16 cellular contexts compared by ENCODE assay signal in genomic region chr2:147639891-147640290, GRCh38.
DNase-seq lines count a peak whose midpoint lies in the region; ATAC-seq and TF ChIP-seq lines count a peak whose summit lies in the region.
"Had no signal": no experiment of that assay in that cellular context is flagged by ENCODE, and none has a peak within 500 bp of the region (broad histone marks: within the 10 kb centered on the region; RNA-seq: fewer than 3 reads in every experiment).

No MANE protein-coding gene starts in this region.

- H3K36me3 Mint-ChIP-seq in HFFc6 (ENCODE audit: low read depth), result no peaks in the 10 kb centered on the region

- peaks cover 39% of the 10 kb centered on the region for H3K9me3 Mint-ChIP-seq in HFFc6
- H3K9me3 Mint-ChIP-seq: activated B cell treated with CpG ODN at 0.5 μM for 24 hours; nephron; stimulated activated naive CD8-positive, alpha-beta T cell treated with anti-CD3 and anti-CD28 coated beads, Interleukin-15, Interleukin-2, amounts not matched to agents 100 ng/mL and 50 ng/mL, for 24 hours had no signal

- no peaks in the 10 kb centered on the region for H3K4me1 Mint-ChIP-seq in HFFc6 (ENCODE audit: low read depth)

- no peak for DNase-seq in NCI-H2107 treated with DMSO at 0.1 percent for 48 hours (lab: John Stamatoyannopoulos, UW; ENCODE audit: unreplicated experiment)
- no peak for DNase-seq in NCI-H2171 (lab: John Stamatoyannopoulos, UW)
- DNase-seq in stimulated activated CD8-positive, alpha-beta memory T cell treated with anti-CD3 and anti-CD28 coated beads, Interleukin-4, amount 100 ng/mL, for 48 hours, result no peak
- DNase-seq in HFFc6, result no peak
- DNase-seq: activated B cell treated with CpG ODN at 0.5 μM for 24 hours; activated naive CD4-positive, alpha-beta T cell; cerebellar nuclear complex; left cardiac atrium; NCI-H1436 treated with DMSO at 0.1 percent for 48 hours had no signal

- no peak overlapping the region for H3K27ac Mint-ChIP-seq in HFFc6
- H3K27ac Mint-ChIP-seq: activated B cell treated with CpG ODN at 0.5 μM for 24 hours; B cell; stimulated activated naive CD8-positive, alpha-beta T cell treated with anti-CD3 and anti-CD28 coated beads, Interleukin-15, Interleukin-2, amounts not matched to agents 100 ng/mL and 50 ng/mL, for 24 hours had no signal

- ATAC-seq in GM18498 (IDR thresholded peaks at IDR 0.05; ENCODE audit: unreplicated experiment) (peak; percentile 84), GM19372 (IDR thresholded peaks at IDR 0.05; ENCODE audit: low read depth, unreplicated experiment) (peak; percentile 80), HG02763 (IDR thresholded peaks at IDR 0.05; ENCODE audit: unreplicated experiment) (peak; percentile 75), HG03457 (IDR thresholded peaks at IDR 0.05; ENCODE audit: unreplicated experiment) (peak; percentile 71)
- ATAC-seq: left cardiac atrium had no signal

- no peak overlapping the region for H3K4me3 Mint-ChIP-seq in HFFc6
- H3K4me3 Mint-ChIP-seq: activated B cell treated with CpG ODN at 0.5 μM for 24 hours; B cell; nephron; stimulated activated naive CD8-positive, alpha-beta T cell treated with anti-CD3 and anti-CD28 coated beads, Interleukin-15, Interleukin-2, amounts not matched to agents 100 ng/mL and 50 ng/mL, for 24 hours had no signal

- TF ChIP-seq CTCF in HFFc6 (IDR thresholded peaks at IDR 0.05), result no peak

- H3K27me3 Mint-ChIP-seq in HFFc6 (ENCODE audit: insufficient read depth), result no peaks in the 10 kb centered on the region
- H3K27me3 Mint-ChIP-seq: activated B cell treated with CpG ODN at 0.5 μM for 24 hours; B cell; stimulated activated naive CD8-positive, alpha-beta T cell treated with anti-CD3 and anti-CD28 coated beads, Interleukin-15, Interleukin-2, amounts not matched to agents 100 ng/mL and 50 ng/mL, for 24 hours had no signal
